Comparison of ENCODE assay signal across 8 cellular contexts in the genomic region with DNA sequence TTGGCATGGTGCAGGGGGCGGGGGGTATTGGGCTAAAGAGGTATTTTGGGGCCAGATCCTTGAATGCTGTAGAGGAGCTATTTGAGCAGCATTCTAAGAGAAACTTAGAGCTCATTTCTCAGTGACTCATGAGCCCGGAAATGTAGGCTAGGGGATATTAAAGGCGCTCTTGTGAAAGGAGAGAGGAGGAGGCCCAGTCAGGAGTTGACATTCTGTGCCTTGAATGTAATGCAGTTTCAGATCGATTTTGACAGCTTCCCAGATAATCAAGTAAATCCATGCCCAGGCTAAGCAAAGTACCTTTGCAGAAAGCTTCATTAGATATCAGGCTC. TPM values are rescaled to one million over a fixed set of nuclear protein-coding genes. Genes with fewer than 3 reads are reported as not detected.
DNase-seq lines count a peak whose midpoint lies in the region; ATAC-seq, FAIRE-seq and TF ChIP-seq lines count a peak whose summit lies in the region.

No MANE protein-coding gene starts in this region.

- intact Hi-C loops in PC-9 (cut with micrococcal nuclease; ENCODE audit: unreplicated experiment): loop anchor here (1.0 to 5.0 kb wide), 4 partner anchors 62 to 98 kb away; no protein-coding TSS in a partner anchor

- H3K27ac Mint-ChIP-seq in astrocyte (ENCODE audit: unreplicated experiment): peak overlapping the region; percentile 92

- peaks cover 28% of the 10 kb centered on the region for H3K4me1 Mint-ChIP-seq in astrocyte (ENCODE audit: low read depth, unreplicated experiment)

- H3K36me3 Mint-ChIP-seq in astrocyte (ENCODE audit: low read depth, unreplicated experiment): no peaks in the 10 kb centered on the region

- H3K27me3 ChIP-seq in BJ (ENCODE audit: control insufficient read depth, insufficient read depth, low read length) (no peaks in the 10 kb centered on the region), PC-9 (ENCODE audit: insufficient read depth, low read depth) (no peaks in the 10 kb centered on the region), astrocyte (ENCODE audit: insufficient read depth, low read length) (no peaks in the 10 kb centered on the region), skeletal muscle tissue (ENCODE audit: control insufficient read depth in 3 of 3, insufficient read depth in 3 of 3, low read length in 3 of 3) (no peaks in the 10 kb centered on the region)

- POLR2A ChIA-PET in BJ (lab: Charles Lee) (no interaction called here), PC-9 (lab: Charles Lee; ENCODE audit: unreplicated experiment) (interaction anchor here (0.5 to 1.4 kb wide), 8 partner anchors 20 to 97 kb away, joined by 3 to 8 read pairs (median 6); no protein-coding TSS in a partner anchor)

- H3K9me3 ChIP-seq in PC-9 (ENCODE audit: insufficient read depth, low read depth) (no peaks in the 10 kb centered on the region), astrocyte (ENCODE audit: insufficient read depth, low read depth, low read length) (no peaks in the 10 kb centered on the region), iPS-18c (ENCODE audit: control insufficient read depth, insufficient read depth, low read length) (no peaks in the 10 kb centered on the region), skeletal muscle tissue (ENCODE audit: control insufficient read depth in 3 of 3, low read length in 3 of 3) (no peaks in the 10 kb centered on the region)

- peak overlapping the region; percentile 100 for H3K4me3 Mint-ChIP-seq in astrocyte (ENCODE audit: unreplicated experiment)

- peak overlapping the region; percentile 84 for H3K27ac ChIP-seq in PC-9
- peak overlapping the region; percentile 83 for H3K27ac ChIP-seq in astrocyte (ENCODE audit: low read depth, low read length)
- H3K27ac ChIP-seq in skeletal muscle tissue (ENCODE audit: low read depth, low read length): peak overlapping the region; percentile 83

- H3K9ac ChIP-seq in astrocyte (ENCODE audit: low read length) (peak overlapping the region; percentile 93), skeletal muscle tissue (ENCODE audit: low read depth in 1 of 3, low read length in 3 of 3) (peak overlapping the region; percentile 82 to 94 (median 89))

- DNase-seq in BJ (ENCODE audit: low read depth): peak; percentile 37
- DNase-seq in PC-9: peak in 1 of 2 experiments; percentile 76
- peak; percentile 70 for DNase-seq in astrocyte (ENCODE audit: low read depth)

- H3K27me3 Mint-ChIP-seq in astrocyte (ENCODE audit: low read depth, unreplicated experiment): no peaks in the 10 kb centered on the region

- TF ChIP-seq CTCF in BJ (IDR thresholded peaks at IDR 0.05; ENCODE audit: insufficient read depth, low read depth, low read length): no peak
- no peak for TF ChIP-seq CTCF in PC-9 (conservative IDR thresholded peaks at IDR 0.05)
- TF ChIP-seq CTCF in astrocyte (IDR thresholded peaks at IDR 0.05; ENCODE audit: insufficient read depth, low read depth, low read length): no peak

- CTCF ChIA-PET in BJ (lab: Yijun Ruan, JAX): interaction anchor here (0.6 to 2.2 kb wide), 13 partner anchors 9 to 102 kb away, joined by 3 to 26 read pairs (median 3); no protein-coding TSS in a partner anchor
- CTCF ChIA-PET in PC-9 (lab: Charles Lee): interaction anchor here (0.6 to 1.3 kb wide), 5 partner anchors 13 to 84 kb away, joined by 3 to 6 read pairs (median 5); no protein-coding TSS in a partner anchor

- H3F3A ChIP-seq in PC-9 (ENCODE audit: insufficient read depth, low read depth): peaks cover 23% of the 10 kb centered on the region

- peak overlapping the region; percentile 14; the same call in 1 of the 2 replicates for H2AFZ ChIP-seq in PC-9
- no peak overlapping the region for H2AFZ ChIP-seq in astrocyte (ENCODE audit: low read depth, low read length)

- H3K4me2 ChIP-seq in PC-9 (peak overlapping the region; percentile 98), astrocyte (ENCODE audit: low read length) (peak overlapping the region; percentile 98)

- ATAC-seq in GM19395 (IDR thresholded peaks at IDR 0.05; ENCODE audit: unreplicated experiment) (peak; percentile 42), GM19351 (IDR thresholded peaks at IDR 0.05; ENCODE audit: unreplicated experiment) (no peak), GM21717 (IDR thresholded peaks at IDR 0.05; ENCODE audit: unreplicated experiment) (no peak)

- H3K79me2 ChIP-seq in PC-9 (ENCODE audit: low read depth): peaks cover 63% of the 10 kb centered on the region
- peaks cover 65% of the 10 kb centered on the region for H3K79me2 ChIP-seq in astrocyte (ENCODE audit: insufficient read depth, low read length)

- H4K20me1 ChIP-seq in PC-9 (ENCODE audit: insufficient read depth) (peaks cover 46% of the 10 kb centered on the region), astrocyte (ENCODE audit: insufficient read depth, low read length) (peaks cover 57% of the 10 kb centered on the region)

- H3K9me2 ChIP-seq in PC-9 (ENCODE audit: insufficient read depth): no peaks in the 10 kb centered on the region

- no TSS peak for BruUV-seq in PC-9 (replicated peaks; lab: Mats Ljungman, UMichigan)

- H3K4me1 ChIP-seq in PC-9 (replicated peaks; ENCODE audit: insufficient read depth): peaks cover 52% of the 10 kb centered on the region
- H3K4me1 ChIP-seq in astrocyte (ENCODE audit: insufficient read depth, low read length): peaks cover 23% of the 10 kb centered on the region
- H3K4me1 ChIP-seq in skeletal muscle tissue (ENCODE audit: control insufficient read depth in 3 of 3, insufficient read depth in 3 of 3, low read length in 3 of 3): peaks cover 26 to 41% (median 27%) of the 10 kb centered on the region in 3 donors

- H3K9me3 Mint-ChIP-seq in astrocyte (ENCODE audit: unreplicated experiment): no peaks in the 10 kb centered on the region

- H3K36me3 ChIP-seq in BJ (ENCODE audit: control insufficient read depth, insufficient read depth, low read length): no peaks in the 10 kb centered on the region
- H3K36me3 ChIP-seq in PC-9 (ENCODE audit: low read depth): peaks cover 15% of the 10 kb centered on the region; the same call in 1 of the 2 replicates
- peaks cover 5% of the 10 kb centered on the region for H3K36me3 ChIP-seq in astrocyte (ENCODE audit: insufficient read depth, low read length)
- H3K36me3 ChIP-seq in skeletal muscle tissue (ENCODE audit: control insufficient read depth in 3 of 3, insufficient read depth in 3 of 3, low read length in 3 of 3): peaks cover 0 to 5% (median 0%) of the 10 kb centered on the region in 3 donors

- peak overlapping the region; percentile 80 for H3K4me3 ChIP-seq in BJ (ENCODE audit: low read depth, low read length)
- peak overlapping the region; percentile 87 for H3K4me3 ChIP-seq in PC-9
- peak overlapping the region; percentile 81 for H3K4me3 ChIP-seq in astrocyte (ENCODE audit: insufficient read depth, low read depth, low read length)
- H3K4me3 ChIP-seq in iPS-18c (ENCODE audit: insufficient read depth, low read depth, low read length): peak overlapping the region; percentile 83
- H3K4me3 ChIP-seq in skeletal muscle tissue (ENCODE audit: low read length in 3 of 3): peak overlapping the region; percentile 87 to 93 (median 92)

- no peak for FAIRE-seq in astrocyte (lab: Jason Lieb, UNC)

RNA-seq across cellular contexts. Expression of a gene that starts 1.4 kb away (rescaled TPM):
- polyA plus RNA-seq in BJ (2011; rRNA removed): 23.6 and 44.3 TPM in 2 replicates
- polyA minus RNA-seq in BJ (2011; rRNA and poly(A)+ RNA removed): 30.0 and 35.2 TPM in 2 replicates
- total RNA-seq in PC-9 (2021) (70.9 and 86.1 TPM in 2 replicates), astrocyte (58.6 and 66.6 TPM in 2 replicates), skeletal muscle tissue (60.5 TPM)
